Comparison of ENCODE assay signal across 8 cellular contexts in the genomic region with DNA sequence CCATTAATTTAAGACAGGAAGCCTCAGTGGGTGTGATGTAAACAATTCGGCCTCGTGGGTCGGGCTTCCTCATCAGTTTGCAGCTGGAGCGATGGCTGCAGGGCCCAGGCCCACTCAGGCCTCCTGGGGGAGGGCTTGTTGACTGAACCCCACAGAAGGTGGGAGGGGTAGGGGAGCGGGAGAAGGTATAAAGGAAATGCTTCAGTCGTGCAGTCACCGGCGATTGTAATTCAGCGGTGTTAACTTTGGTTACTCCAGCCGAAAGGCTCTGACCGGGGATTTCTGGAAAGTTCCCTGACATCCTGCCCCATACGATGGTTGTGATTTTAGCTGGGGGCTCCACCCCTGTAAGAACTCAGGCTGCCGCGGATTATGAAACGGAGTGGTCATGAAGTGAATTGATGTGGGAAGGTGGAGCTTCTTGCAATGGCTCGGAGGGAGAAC.
A peak's percentile ranks its signal among the peaks of the same experiment; 100 is the strongest.
DNase-seq lines count a peak whose midpoint lies in the region; ATAC-seq, FAIRE-seq and TF ChIP-seq lines count a peak whose summit lies in the region.

No MANE protein-coding gene starts in this region.

- H3K79me2 ChIP-seq in keratinocyte (ENCODE audit: control insufficient read depth, insufficient read depth, low read length), result no peaks in the 10 kb centered on the region
- no peaks in the 10 kb centered on the region for H3K79me2 ChIP-seq in PC-9 (ENCODE audit: low read depth)

- H3K27ac ChIP-seq in keratinocyte (ENCODE audit: control insufficient read depth, insufficient read depth, low read length) (peak overlapping the region; percentile 73), PC-9 (no peak overlapping the region)

- TF ChIP-seq CTCF in bronchial epithelial cell (IDR thresholded peaks at IDR 0.05; ENCODE audit: insufficient read depth, low read length, severe bottlenecking) (no peak), keratinocyte (optimal IDR thresholded peaks at IDR 0.05 in 1 of 3, IDR thresholded peaks at IDR 0.05 in 1 of 3, conservative IDR thresholded peaks at IDR 0.05 in 1 of 3; ENCODE audit: extremely low read depth in 1 of 3, insufficient read depth in 2 of 3, low read length in 3 of 3) (no peak), PC-9 (conservative IDR thresholded peaks at IDR 0.05) (no peak)

- no peaks in the 10 kb centered on the region for H3F3A ChIP-seq in PC-9 (ENCODE audit: insufficient read depth, low read depth)

- BruUV-seq in PC-9 (replicated peaks; lab: Mats Ljungman, UMichigan), result no TSS peak

- peaks cover 6% of the 10 kb centered on the region for H3K9me3 Mint-ChIP-seq in activated naive CD4-positive, alpha-beta T cell treated with anti-CD3 and anti-CD28 coated beads, Interleukin-2, amount 10 ng/mL, durations not matched to agents 7 days and 5 days
- peaks cover 7% of the 10 kb centered on the region for H3K9me3 Mint-ChIP-seq in stimulated activated naive CD8-positive, alpha-beta T cell treated with anti-CD3 and anti-CD28 coated beads, Interleukin-15, Interleukin-2, amounts not matched to agents 100 ng/mL and 50 ng/mL, for 24 hours

- FAIRE-seq in bronchial epithelial cell (lab: Jason Lieb, UNC) (no peak), keratinocyte (lab: Jason Lieb, UNC) (peak; percentile 73)

- dilution Hi-C loops in keratinocyte (cut with MboI; ENCODE audit: extremely low pct_ligation_motif_present, low sequenced_read_pairs), result no loop called here

- H3K4me2 ChIP-seq in keratinocyte (ENCODE audit: control insufficient read depth, extremely low read depth, insufficient read depth, low read depth, low read length), result peak overlapping the region; percentile 75
- no peak overlapping the region for H3K4me2 ChIP-seq in PC-9

- DNase-seq in activated naive CD4-positive, alpha-beta T cell treated with anti-CD3 and anti-CD28 coated beads, Interleukin-2, amount 10 ng/mL, durations not matched to agents 7 days and 5 days, result no peak
- no peak for DNase-seq in activated naive CD4-positive, alpha-beta T cell treated with anti-CD3 and anti-CD28 coated beads, Interleukin-2, amount 50 U/mL, for 16 hours
- peak; percentile 79 for DNase-seq in bronchial epithelial cell (ENCODE audit: low read depth)
- no peak for DNase-seq in keratinocyte (ENCODE audit: low read depth, low spot score)
- no peak for DNase-seq in PC-9

- H3K27me3 ChIP-seq in bronchial epithelial cell (ENCODE audit: control insufficient read depth, insufficient read depth, low read length) (no peaks in the 10 kb centered on the region), keratinocyte (ENCODE audit: control insufficient read depth, extremely low read depth, insufficient read depth, low read length) (no peaks in the 10 kb centered on the region), PC-9 (ENCODE audit: insufficient read depth, low read depth) (peaks cover 83% of the 10 kb centered on the region)

- H3K9me1 ChIP-seq in keratinocyte (ENCODE audit: control insufficient read depth, extremely low read depth, insufficient read depth, low read length), result no peaks in the 10 kb centered on the region

- H3K27ac Mint-ChIP-seq in activated naive CD4-positive, alpha-beta T cell treated with anti-CD3 and anti-CD28 coated beads, Interleukin-2, amount 10 ng/mL, durations not matched to agents 7 days and 5 days, result no peak overlapping the region
- H3K27ac Mint-ChIP-seq in stimulated activated naive CD8-positive, alpha-beta T cell treated with anti-CD3 and anti-CD28 coated beads, Interleukin-15, Interleukin-2, amounts not matched to agents 100 ng/mL and 50 ng/mL, for 24 hours, result no peak overlapping the region

- CTCF ChIA-PET in activated naive CD4-positive, alpha-beta T cell treated with anti-CD3 and anti-CD28 coated beads, Interleukin-2, amount 10 ng/mL, durations not matched to agents 7 days and 5 days (lab: Charles Lee), result interaction anchor here (1.1 kb wide), 1 partner anchor 221 kb away, joined by 3 read pairs; no protein-coding TSS in a partner anchor
- CTCF ChIA-PET in PC-9 (lab: Charles Lee), result no interaction called here

- H2AFZ ChIP-seq in keratinocyte (ENCODE audit: control insufficient read depth, low read length) (peak overlapping the region; percentile 83), PC-9 (no peak overlapping the region)

- no peaks in the 10 kb centered on the region for H3K9me2 ChIP-seq in PC-9 (ENCODE audit: insufficient read depth)

- intact Hi-C loops in PC-9 (cut with micrococcal nuclease; ENCODE audit: unreplicated experiment), result no loop called here

- peaks cover 20% of the 10 kb centered on the region for H3K4me1 ChIP-seq in keratinocyte (ENCODE audit: control insufficient read depth, extremely low read depth, insufficient read depth, low read length)
- no peaks in the 10 kb centered on the region for H3K4me1 ChIP-seq in PC-9 (replicated peaks; ENCODE audit: insufficient read depth)

- H3K9me3 ChIP-seq in keratinocyte (ENCODE audit: control insufficient read depth, low read depth, low read length) (peaks cover 3% of the 10 kb centered on the region), PC-9 (ENCODE audit: insufficient read depth, low read depth) (no peaks in the 10 kb centered on the region)

- no peak for ATAC-seq in HG03025 (IDR thresholded peaks at IDR 0.05; ENCODE audit: low FRiP score, unreplicated experiment)
- ATAC-seq in HG02852 (IDR thresholded peaks at IDR 0.05; ENCODE audit: unreplicated experiment), result no peak

- POLR2A ChIA-PET in PC-9 (lab: Charles Lee; ENCODE audit: unreplicated experiment), result no interaction called here

- H3K4me3 ChIP-seq in bronchial epithelial cell (ENCODE audit: low read depth, low read length), result peak overlapping the region; percentile 73
- peak overlapping the region; percentile 54 to 82 (median 81) for H3K4me3 ChIP-seq in keratinocyte (ENCODE audit: control insufficient read depth in 2 of 3, extremely low read depth in 1 of 3, insufficient read depth in 2 of 3, low read depth in 1 of 3, low read length in 3 of 3)
- no peak overlapping the region for H3K4me3 ChIP-seq in PC-9

- H3K27me3 Mint-ChIP-seq in activated naive CD4-positive, alpha-beta T cell treated with anti-CD3 and anti-CD28 coated beads, Interleukin-2, amount 10 ng/mL, durations not matched to agents 7 days and 5 days, result peaks cover 43% of the 10 kb centered on the region
- H3K27me3 Mint-ChIP-seq in stimulated activated naive CD8-positive, alpha-beta T cell treated with anti-CD3 and anti-CD28 coated beads, Interleukin-15, Interleukin-2, amounts not matched to agents 100 ng/mL and 50 ng/mL, for 24 hours, result peaks cover 42% of the 10 kb centered on the region

- H3K36me3 ChIP-seq in bronchial epithelial cell (ENCODE audit: control insufficient read depth, insufficient read depth, low read length) (no peaks in the 10 kb centered on the region), keratinocyte (ENCODE audit: control insufficient read depth in 2 of 2, extremely low read depth in 1 of 2, insufficient read depth in 2 of 2, low read length in 2 of 2) (no peaks in the 10 kb centered on the region), PC-9 (ENCODE audit: low read depth) (no peaks in the 10 kb centered on the region)

- H3K4me1 Mint-ChIP-seq in activated naive CD4-positive, alpha-beta T cell treated with anti-CD3 and anti-CD28 coated beads, Interleukin-2, amount 10 ng/mL, durations not matched to agents 7 days and 5 days, result peaks cover 19% of the 10 kb centered on the region
- peaks cover 17% of the 10 kb centered on the region for H3K4me1 Mint-ChIP-seq in stimulated activated naive CD8-positive, alpha-beta T cell treated with anti-CD3 and anti-CD28 coated beads, Interleukin-15, Interleukin-2, amounts not matched to agents 100 ng/mL and 50 ng/mL, for 24 hours (ENCODE audit: low read depth)

- peak overlapping the region; percentile 85 for H3K9ac ChIP-seq in keratinocyte (ENCODE audit: control insufficient read depth, extremely low read depth, insufficient read depth, low read length)

- H3K4me3 Mint-ChIP-seq in activated naive CD4-positive, alpha-beta T cell treated with anti-CD3 and anti-CD28 coated beads, Interleukin-2, amount 10 ng/mL, durations not matched to agents 7 days and 5 days, result peak overlapping the region; percentile 52
- H3K4me3 Mint-ChIP-seq in stimulated activated naive CD8-positive, alpha-beta T cell treated with anti-CD3 and anti-CD28 coated beads, Interleukin-15, Interleukin-2, amounts not matched to agents 100 ng/mL and 50 ng/mL, for 24 hours, result peak overlapping the region; percentile 57

- H3K36me3 Mint-ChIP-seq in activated naive CD4-positive, alpha-beta T cell treated with anti-CD3 and anti-CD28 coated beads, Interleukin-2, amount 10 ng/mL, durations not matched to agents 7 days and 5 days, result no peaks in the 10 kb centered on the region
- H3K36me3 Mint-ChIP-seq in stimulated activated naive CD8-positive, alpha-beta T cell treated with anti-CD3 and anti-CD28 coated beads, Interleukin-15, Interleukin-2, amounts not matched to agents 100 ng/mL and 50 ng/mL, for 24 hours (ENCODE audit: low read depth), result peaks cover 3% of the 10 kb centered on the region

- H4K20me1 ChIP-seq in keratinocyte (ENCODE audit: control insufficient read depth, extremely low read depth, insufficient read depth, low read length) (no peaks in the 10 kb centered on the region), PC-9 (ENCODE audit: insufficient read depth) (no peaks in the 10 kb centered on the region)
